In the genomic region with DNA sequence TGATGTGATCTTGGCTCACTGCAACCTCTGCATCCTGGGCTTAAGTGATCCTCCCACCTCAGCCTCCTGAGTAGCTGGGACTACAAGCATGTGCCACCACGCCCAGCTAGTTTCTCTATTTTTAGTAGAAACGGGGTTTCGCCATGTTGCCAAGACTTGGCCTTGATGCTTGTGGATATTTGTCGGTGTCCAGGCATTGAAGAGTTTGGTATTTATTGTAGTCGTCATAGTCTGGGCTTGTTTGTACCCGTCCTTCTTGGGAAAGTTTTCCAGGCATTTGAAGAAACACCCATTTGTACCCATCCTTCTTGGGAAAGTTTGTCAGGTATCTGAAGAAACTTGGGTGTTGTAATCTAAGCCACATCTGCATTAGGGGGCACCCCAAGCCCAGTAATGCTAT, we compare ENCODE assay signal across 35 cellular contexts.
"Had no signal": no experiment of that assay in that cellular context is flagged by ENCODE, and none has a peak within 500 bp of the region (broad histone marks: within the 10 kb centered on the region; RNA-seq: fewer than 3 reads in every experiment).

No MANE protein-coding gene starts in this region.

- H3K4me1 ChIP-seq: body of pancreas, Peyer's patch had no signal

- H3K9me3 ChIP-seq: adrenal gland, body of pancreas, Peyer's patch had no signal

- H3K27me3 Mint-ChIP-seq: activated CD4-positive, alpha-beta T cell treated with anti-CD3 and anti-CD28 coated beads, Interleukin-2, amount 10 ng/mL, durations not matched to agents 24 days and 14 days; activated CD8-positive, alpha-beta T cell treated with anti-CD3 and anti-CD28 coated beads for 36 hours; activated T-cell treated with anti-CD3 and anti-CD28 coated beads, Interleukin-2, amount 50 U/mL, for 24 hours; T-cell had no signal

- H3K27ac Mint-ChIP-seq: activated CD4-positive, alpha-beta T cell treated with anti-CD3 and anti-CD28 coated beads, Interleukin-2, amount 10 ng/mL, durations not matched to agents 24 days and 14 days; activated CD8-positive, alpha-beta T cell treated with anti-CD3 and anti-CD28 coated beads for 36 hours; activated naive CD4-positive, alpha-beta T cell treated with anti-CD3 and anti-CD28 coated beads for 36 hours; activated naive CD4-positive, alpha-beta T cell treated with anti-CD3 and anti-CD28 coated beads, Interleukin-2, amount 50 U/mL, for 72 hours; activated T-cell treated with anti-CD3 and anti-CD28 coated beads, Interleukin-2, amount 50 U/mL, for 24 hours; activated T-helper 1 cell treated with anti-CD3 and anti-CD28 coated beads, Interleukin-12 subunit alpha, Interleukin-12 subunit beta, Interleukin-2, Interleukin-4 antibody, amounts not matched to agents 30 ng/mL and 10 ng/mL and 1 ng/mL, durations not matched to agents 14 hours and 24 hours and 36 hours; T-cell had no signal

- ATAC-seq: activated CD8-positive, alpha-beta T cell treated with anti-CD3 and anti-CD28 coated beads for 36 hours; activated naive CD4-positive, alpha-beta T cell treated with anti-CD3 and anti-CD28 coated beads, Interleukin-2, amount 50 U/mL, for 72 hours; body of pancreas; PC-3; Right ventricle myocardium inferior; SK-N-SH treated with all-trans-retinoic acid at 6 μM for 48 hours; T-cell had no signal

- H3K27ac ChIP-seq: adrenal gland, body of pancreas, Peyer's patch, WERI-Rb-1 had no signal

- DNase-seq: activated CD4-positive, alpha-beta T cell treated with anti-CD3 and anti-CD28 coated beads for 1 hour; activated CD4-positive, alpha-beta T cell treated with anti-CD3 and anti-CD28 coated beads, Interleukin-2, amount 10 ng/mL, durations not matched to agents 24 days and 14 days; activated CD4-positive, alpha-beta T cell treated with anti-CD3 and anti-CD28 coated beads, Interleukin-2, amount 50 U/mL, for 4 hours; activated CD4-positive, CD25-positive, alpha-beta regulatory T cell; activated CD8-positive, alpha-beta T cell treated with anti-CD3 and anti-CD28 coated beads for 36 hours; activated gamma-delta T cell treated with Interleukin-2 at 50 U/mL for 16 hours; activated naive CD4-positive, alpha-beta T cell treated with anti-CD3 and anti-CD28 coated beads for 36 hours; activated T-cell treated with anti-CD3 and anti-CD28 coated beads, Interleukin-2, amount 50 U/mL, for 24 hours; adrenal gland; body of pancreas; central memory CD4-positive, alpha-beta T cell; Kasumi-1; KG1; MM.1S; MV-4-11; NCI-H1092; NCI-H1436 treated with DMSO at 0.1 percent for 48 hours; NCI-H1694 treated with DMSO at 0.1 percent for 48 hours; NCI-H2029; NCI-H510A; NCI-H526; NCI-H748 treated with DMSO at 0.1 percent for 48 hours; NK-92 treated with Interleukin-12 subunit alpha and Interleukin-12 subunit beta, amount 100 ng/mL, for 24 hours; PC-3; Peyer's patch; RPMI8226; SIG-M5; T-cell; T-helper 2 cell; T-helper 9 cell; WERI-Rb-1 had no signal

- H3K4me3 Mint-ChIP-seq: activated CD4-positive, alpha-beta T cell treated with anti-CD3 and anti-CD28 coated beads, Interleukin-2, amount 10 ng/mL, durations not matched to agents 24 days and 14 days; activated CD8-positive, alpha-beta T cell treated with anti-CD3 and anti-CD28 coated beads for 36 hours; activated naive CD4-positive, alpha-beta T cell treated with anti-CD3 and anti-CD28 coated beads for 36 hours; activated T-cell treated with anti-CD3 and anti-CD28 coated beads, Interleukin-2, amount 50 U/mL, for 24 hours; activated T-helper 1 cell treated with anti-CD3 and anti-CD28 coated beads, Interleukin-12 subunit alpha, Interleukin-12 subunit beta, Interleukin-2, Interleukin-4 antibody, amounts not matched to agents 30 ng/mL and 10 ng/mL and 1 ng/mL, durations not matched to agents 14 hours and 24 hours and 36 hours; T-cell had no signal

- H3K4me3 ChIP-seq: adrenal gland, body of pancreas, Peyer's patch had no signal

- H3K4me1 Mint-ChIP-seq: activated CD4-positive, alpha-beta T cell treated with anti-CD3 and anti-CD28 coated beads, Interleukin-2, amount 10 ng/mL, durations not matched to agents 24 days and 14 days had no signal

- H3K27me3 ChIP-seq: adrenal gland, body of pancreas, Peyer's patch had no signal

- H3K36me3 ChIP-seq: adrenal gland, Peyer's patch had no signal
